1 cellular context compared by ENCODE assay signal in the genomic region with DNA sequence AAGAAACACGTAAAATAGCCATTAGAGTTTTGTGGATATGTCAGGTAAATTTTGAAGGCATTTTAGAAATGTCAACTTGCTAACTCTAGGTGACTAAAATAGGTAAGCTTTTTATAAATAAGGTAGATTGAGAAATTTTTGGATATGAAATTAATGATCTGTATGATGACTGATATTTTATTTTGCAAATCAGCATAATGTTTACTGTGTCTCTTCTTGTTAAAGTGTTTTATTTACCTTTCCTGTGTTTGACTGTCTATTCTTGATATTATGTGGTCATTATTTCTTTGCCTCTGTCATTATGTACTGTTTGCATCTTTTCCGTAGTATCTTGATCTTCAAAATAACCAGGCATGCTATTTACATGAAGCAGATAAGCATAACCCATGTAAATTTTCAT.
TF ChIP-seq lines count a peak whose summit lies in the region.

No MANE protein-coding gene starts in this region.

TF ChIP-seq in SK-N-SH, 30 proteins besides CTCF, POLR2A, EP300 and RAD21 (continued from another document):
- TF ChIP-seq, protein P1, sequence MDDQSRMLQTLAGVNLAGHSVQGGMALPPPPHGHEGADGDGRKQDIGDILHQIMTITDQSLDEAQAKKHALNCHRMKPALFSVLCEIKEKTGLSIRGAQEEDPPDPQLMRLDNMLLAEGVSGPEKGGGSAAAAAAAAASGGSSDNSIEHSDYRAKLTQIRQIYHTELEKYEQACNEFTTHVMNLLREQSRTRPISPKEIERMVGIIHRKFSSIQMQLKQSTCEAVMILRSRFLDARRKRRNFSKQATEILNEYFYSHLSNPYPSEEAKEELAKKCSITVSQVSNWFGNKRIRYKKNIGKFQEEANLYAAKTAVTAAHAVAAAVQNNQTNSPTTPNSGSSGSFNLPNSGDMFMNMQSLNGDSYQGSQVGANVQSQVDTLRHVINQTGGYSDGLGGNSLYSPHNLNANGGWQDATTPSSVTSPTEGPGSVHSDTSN (IDR thresholded peaks at IDR 0.05) = no peak
- TF ChIP-seq TAF1 (IDR thresholded peaks at IDR 0.05; ENCODE audit: borderline replicate concordance, low read depth, low read length) (no peak), YY1 (IDR thresholded peaks at IDR 0.05; ENCODE audit: low read depth) (no peak), NRF1 (IDR thresholded peaks at IDR 0.05; ENCODE audit: low read depth, low read length) (no peak), CHD2 (IDR thresholded peaks at IDR 0.05; ENCODE audit: low read length, partially characterized antibody) (no peak), GABPA (IDR thresholded peaks at IDR 0.05; ENCODE audit: low read depth) (no peak), ELF1 (IDR thresholded peaks at IDR 0.05) (no peak), TCF12 (IDR thresholded peaks at IDR 0.05) (no peak), RFX5 (IDR thresholded peaks at IDR 0.05; ENCODE audit: low read length) (no peak), JUND (IDR thresholded peaks at IDR 0.05) (no peak), POLR2AphosphoS5 (IDR thresholded peaks at IDR 0.05; ENCODE audit: low read depth, low read length) (no peak)
- TF ChIP-seq, protein P2, sequence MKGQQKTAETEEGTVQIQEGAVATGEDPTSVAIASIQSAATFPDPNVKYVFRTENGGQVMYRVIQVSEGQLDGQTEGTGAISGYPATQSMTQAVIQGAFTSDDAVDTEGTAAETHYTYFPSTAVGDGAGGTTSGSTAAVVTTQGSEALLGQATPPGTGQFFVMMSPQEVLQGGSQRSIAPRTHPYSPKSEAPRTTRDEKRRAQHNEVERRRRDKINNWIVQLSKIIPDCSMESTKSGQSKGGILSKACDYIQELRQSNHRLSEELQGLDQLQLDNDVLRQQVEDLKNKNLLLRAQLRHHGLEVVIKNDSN (IDR thresholded peaks at IDR 0.05; ENCODE audit: borderline replicate concordance, low read depth) = no peak
- TF ChIP-seq, protein P3, sequence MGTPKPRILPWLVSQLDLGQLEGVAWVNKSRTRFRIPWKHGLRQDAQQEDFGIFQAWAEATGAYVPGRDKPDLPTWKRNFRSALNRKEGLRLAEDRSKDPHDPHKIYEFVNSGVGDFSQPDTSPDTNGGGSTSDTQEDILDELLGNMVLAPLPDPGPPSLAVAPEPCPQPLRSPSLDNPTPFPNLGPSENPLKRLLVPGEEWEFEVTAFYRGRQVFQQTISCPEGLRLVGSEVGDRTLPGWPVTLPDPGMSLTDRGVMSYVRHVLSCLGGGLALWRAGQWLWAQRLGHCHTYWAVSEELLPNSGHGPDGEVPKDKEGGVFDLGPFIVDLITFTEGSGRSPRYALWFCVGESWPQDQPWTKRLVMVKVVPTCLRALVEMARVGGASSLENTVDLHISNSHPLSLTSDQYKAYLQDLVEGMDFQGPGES (IDR thresholded peaks at IDR 0.05; ENCODE audit: low read depth, low read length) = no peak
TF ChIP-seq in SK-N-SH: peak in this region for 0.
